In the genomic region with DNA sequence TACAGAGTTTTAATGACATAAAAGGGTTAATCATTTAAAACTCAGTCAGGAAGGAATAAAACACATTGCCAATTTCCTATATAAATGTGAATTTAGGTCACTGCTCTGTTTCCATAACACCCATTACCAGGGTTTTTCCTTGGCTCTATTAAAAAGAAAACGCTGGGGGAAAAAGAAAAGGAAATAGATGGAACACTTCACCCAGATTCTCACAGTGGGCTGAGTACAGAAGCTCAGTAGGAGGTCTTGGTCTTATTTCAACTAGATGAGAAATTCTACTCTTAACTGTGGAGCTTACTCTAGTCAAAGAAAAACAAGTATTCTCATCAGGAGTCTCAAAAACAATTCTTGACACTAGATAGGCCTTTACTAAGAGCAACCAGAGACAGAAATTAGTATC, we compare ENCODE assay signal across 19 cellular contexts.
DNase-seq lines count a peak whose midpoint lies in the region; ATAC-seq lines count a peak whose summit lies in the region.
"Had no signal": no experiment of that assay in that cellular context is flagged by ENCODE, and none has a peak within 500 bp of the region (broad histone marks: within the 10 kb centered on the region; RNA-seq: fewer than 3 reads in every experiment).

No MANE protein-coding gene starts in this region.

- no peak for DNase-seq in SK-N-MC (ENCODE audit: low read depth, low spot score)
- DNase-seq in cerebellar cortex (ENCODE audit: low spot score) = peak; percentile 18
- DNase-seq in globus pallidus (ENCODE audit: low spot score) = peak; percentile 55
- DNase-seq in pons (ENCODE audit: low spot score) = peak; percentile 61
- DNase-seq in NCI-H1436 treated with DMSO at 0.1 percent for 48 hours (lab: John Stamatoyannopoulos, UW) = no peak
- DNase-seq in glomerular visceral epithelial cell (ENCODE audit: extremely low spot score) = no peak
- DNase-seq: AML-193; Calu3; CD4-positive, CD25-positive, alpha-beta regulatory T cell; DND-41; GF-D8; Kasumi-1; NCI-H146; NCI-H2081 treated with DMSO at 0.1 percent for 48 hours; NCI-H226; NCI-H526 treated with DMSO at 0.1 percent for 48 hours had no signal

- H3K4me3 ChIP-seq in SK-N-MC = no peak overlapping the region
- H3K4me3 ChIP-seq: SJSA1 had no signal

- peaks cover 16% of the 10 kb centered on the region; the same call in 1 of the 2 replicates for H3K36me3 ChIP-seq in SK-N-MC (ENCODE audit: insufficient read depth, low read length)

- H3K9ac ChIP-seq in SK-N-MC (ENCODE audit: insufficient read length) = no peak overlapping the region

- no peak for ATAC-seq in HG02571 (IDR thresholded peaks at IDR 0.05; ENCODE audit: unreplicated experiment)
- no peak for ATAC-seq in HG03135 (IDR thresholded peaks at IDR 0.05; ENCODE audit: unreplicated experiment)

- H3K27ac ChIP-seq in SK-N-MC = 0 out of 2 replicates have a peak overlapping the region, but pooled peaks have one; percentile 6
- H3K27ac ChIP-seq: SJSA1 had no signal

- no peaks in the 10 kb centered on the region for H3K9me3 ChIP-seq in SK-N-MC (ENCODE audit: low read depth, low read length)
- H3K9me3 ChIP-seq: SJSA1 had no signal

Comparison
In these comparisons a context has a peak if more than half of its experiments do, and no peak if none do; other contexts are left out.
1. DNase-seq: peak in cerebellar cortex (single experiment), globus pallidus (single experiment) and pons (single experiment); none in SK-N-MC (single experiment), NCI-H1436 treated with DMSO at 0.1 percent for 48 hours (single experiment) and glomerular visceral epithelial cell (single experiment).